ENCODE assay signal across 8 cellular contexts in the genomic region with DNA sequence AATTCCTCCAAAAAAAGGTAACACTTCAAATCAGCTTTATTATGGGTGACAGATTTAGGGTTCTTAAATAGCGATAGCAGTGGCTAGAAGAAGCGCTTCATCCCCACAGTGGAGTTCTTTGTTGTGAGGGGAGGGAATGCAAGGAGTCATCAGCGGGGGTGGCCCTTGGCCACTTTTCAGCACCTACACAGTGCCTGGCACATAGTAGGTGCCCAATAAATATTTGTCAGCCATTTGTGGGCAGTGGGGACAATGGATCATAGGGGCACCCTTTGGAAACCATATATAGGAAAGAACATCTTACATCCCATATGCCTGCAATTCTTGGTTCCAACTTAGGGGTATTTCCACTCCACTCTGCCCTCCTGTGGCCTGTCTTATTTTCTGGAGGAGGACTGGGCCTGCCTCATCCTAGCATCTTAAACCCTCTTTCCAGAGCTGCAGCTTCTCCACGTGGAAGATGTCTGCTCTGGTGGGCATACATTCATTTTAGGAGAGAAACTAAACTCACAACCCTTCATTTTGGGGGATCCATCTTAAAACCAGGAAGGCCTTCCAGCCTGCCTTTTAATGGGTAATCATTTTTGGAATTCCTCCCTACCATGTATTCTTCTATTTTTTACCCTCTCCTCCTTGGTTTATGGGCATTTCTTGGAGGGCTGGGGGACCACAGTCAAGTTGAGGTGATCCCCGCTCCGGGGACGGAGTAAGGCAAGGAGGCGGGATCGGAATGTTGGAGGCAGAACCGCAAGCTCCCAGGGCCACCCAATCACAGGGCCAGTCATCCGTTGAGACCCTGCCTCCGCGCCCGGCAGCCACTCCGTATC. TPM values are rescaled to one million over a fixed set of nuclear protein-coding genes. Genes with fewer than 3 reads are reported as not detected.
DNase-seq lines count a peak whose midpoint lies in the region; ATAC-seq and TF ChIP-seq lines count a peak whose summit lies in the region.

No MANE protein-coding gene starts in this region.

- H2AFZ ChIP-seq in IMR-90 (replicated peaks; ENCODE audit: low read length, poor library complexity): peak overlapping the region; percentile 98
- no peak overlapping the region for H2AFZ ChIP-seq in neuron (ENCODE audit: low read depth, low read length)

- H3K36me3 ChIP-seq in left ventricle myocardium inferior: no peaks in the 10 kb centered on the region
- no peaks in the 10 kb centered on the region for H3K36me3 ChIP-seq in IMR-90 (ENCODE audit: control insufficient read depth, insufficient read depth, low read length)
- no peaks in the 10 kb centered on the region for H3K36me3 ChIP-seq in neuron (ENCODE audit: insufficient read depth, low read length)

- H3K4me3 ChIP-seq in left ventricle myocardium inferior (peak overlapping the region; percentile 74), IMR-90 (ENCODE audit: insufficient read depth, low read depth, low read length) (peak overlapping the region; percentile 35), neuron (ENCODE audit: low read length) (peak overlapping the region; percentile 58)

- H3K4me3 Mint-ChIP-seq in T-helper 2 cell treated with Interferon-gamma antibody and Interleukin-4, amounts not matched to agents 5 μg/mL and 100 μg/mL, for 36 hours: peak overlapping the region; percentile 96

- peaks cover 26% of the 10 kb centered on the region for H3K36me3 Mint-ChIP-seq in T-helper 2 cell treated with Interferon-gamma antibody and Interleukin-4, amounts not matched to agents 5 μg/mL and 100 μg/mL, for 36 hours (ENCODE audit: low read depth)

- peak overlapping the region; percentile 83 for H4K5ac ChIP-seq in IMR-90 (ENCODE audit: low read depth, low read length)

- WGBS in IMR-90 (ENCODE audit: extremely low coverage in 2 of 2, insufficient read length in 1 of 2), 2 experiments: no CpG with 5 or more reads among the region's 15 CpGs

- peak overlapping the region; percentile 90 for H3K4me2 ChIP-seq in IMR-90 (ENCODE audit: low read depth, low read length)

- no peak for TF ChIP-seq POLR2A in IMR-90 (IDR thresholded peaks at IDR 0.05; ENCODE audit: low read depth, low read length)

- H3K9me3 Mint-ChIP-seq in T-helper 2 cell treated with Interferon-gamma antibody and Interleukin-4, amounts not matched to agents 5 μg/mL and 100 μg/mL, for 36 hours: no peaks in the 10 kb centered on the region

- H3K9me1 ChIP-seq in IMR-90 (ENCODE audit: insufficient read depth, low read length): peaks cover 25% of the 10 kb centered on the region

- H3K27me3 ChIP-seq in left ventricle myocardium inferior (ENCODE audit: low read depth) (no peaks in the 10 kb centered on the region), IMR-90 (ENCODE audit: control insufficient read depth, insufficient read depth, low read length) (no peaks in the 10 kb centered on the region), neuron (ENCODE audit: insufficient read depth, low read length) (no peaks in the 10 kb centered on the region)

- POLR2A ChIA-PET in IMR-90 (lab: Charles Lee; ENCODE audit: unreplicated experiment): interaction anchor here (0.5 to 1.2 kb wide), 5 partner anchors 9 to 777 kb away, joined by 4 to 15 read pairs (median 5); no protein-coding TSS in a partner anchor

- peak overlapping the region; percentile 73 for H3K9ac ChIP-seq in IMR-90 (ENCODE audit: low read depth, low read length)

- intact Hi-C loops in left ventricle myocardium inferior (cut with micrococcal nuclease) (no loop called here), Right ventricle myocardium superior (cut with DNase I) (no loop called here), IMR-90 (cut with micrococcal nuclease) (loop anchor here (1.0 kb wide), 3 partner anchors 41 to 76 kb away; a partner anchor contains a TSS)

- peak overlapping the region; percentile 84 for H2BK5ac ChIP-seq in IMR-90 (ENCODE audit: low read depth, low read length, poor library complexity, severe bottlenecking)

- H3K27ac Mint-ChIP-seq in T-helper 2 cell treated with Interferon-gamma antibody and Interleukin-4, amounts not matched to agents 5 μg/mL and 100 μg/mL, for 36 hours: peak overlapping the region; percentile 90

- peaks cover 18 to 45% of the 10 kb centered on the region in 2 experiments for H3K79me1 ChIP-seq in IMR-90 (ENCODE audit: low read depth in 1 of 2, low read length in 2 of 2)

- H2BK20ac ChIP-seq in IMR-90 (ENCODE audit: low read depth, low read length): no peak overlapping the region

- peak; percentile 58 for TF ChIP-seq RAD21 in IMR-90 (IDR thresholded peaks at IDR 0.05; ENCODE audit: low read length)

- H4K91ac ChIP-seq in IMR-90 (ENCODE audit: insufficient read depth, low read depth, low read length): peak overlapping the region; percentile 60

- H2BK15ac ChIP-seq in IMR-90 (ENCODE audit: low read depth, low read length): peak overlapping the region; percentile 16; the same call in 1 of the 3 replicates

- H3K18ac ChIP-seq in IMR-90 (ENCODE audit: low read depth, low read length): peak overlapping the region; percentile 32

- peak overlapping the region; percentile 45; the same call in 1 of the 2 replicates for H2BK120ac ChIP-seq in IMR-90 (ENCODE audit: low read depth, low read length)

- peak overlapping the region; percentile 86 for H3K14ac ChIP-seq in IMR-90 (replicated peaks; ENCODE audit: low read depth, low read length)

- H2AK5ac ChIP-seq in IMR-90 (ENCODE audit: low read depth, low read length): peak overlapping the region; percentile 76

- ATAC-seq in Right ventricle myocardium superior (ENCODE audit: poor library complexity) (no peak), IMR-90 (ENCODE audit: low read depth) (peak; percentile 12), esophagus mucosa (peak; percentile 8)

- no peaks in the 10 kb centered on the region for H3K27me3 Mint-ChIP-seq in T-helper 2 cell treated with Interferon-gamma antibody and Interleukin-4, amounts not matched to agents 5 μg/mL and 100 μg/mL, for 36 hours (ENCODE audit: low read depth)

- H2AK9ac ChIP-seq in IMR-90 (replicated peaks; ENCODE audit: low read depth, low read length, poor library complexity): peak overlapping the region; percentile 88

- DNase-seq in left ventricle myocardium inferior: no peak
- no peak for DNase-seq in Right ventricle myocardium superior
- DNase-seq in IMR-90: peak; percentile 62
- DNase-seq in T-helper 2 cell treated with Interferon-gamma antibody and Interleukin-4, amounts not matched to agents 5 μg/mL and 100 μg/mL, for 36 hours (ENCODE audit: low spot score): no peak
- DNase-seq in T1000 (lab: John Stamatoyannopoulos, UW): no peak
- no peak for DNase-seq in NCI-H1694 (lab: John Stamatoyannopoulos, UW)

- CTCF ChIA-PET in IMR-90 (lab: Yijun Ruan, JAX): interaction anchor here (0.8 to 1.1 kb wide), 3 partner anchors 46 to 674 kb away, joined by 4 to 6 read pairs (median 4); no protein-coding TSS in a partner anchor

- H3K27ac ChIP-seq in left ventricle myocardium inferior (replicated peaks) (peak overlapping the region; percentile 99), IMR-90 (ENCODE audit: insufficient read depth, low read length) (peak overlapping the region; percentile 78)

- dilution Hi-C loops in IMR-90 (cut with HindIII; ENCODE audit: low sequenced_read_pairs, unreplicated experiment): no loop called here

- H3K4ac ChIP-seq in IMR-90 (ENCODE audit: low read depth, low read length): peak overlapping the region; percentile 94

- H3K4me1 ChIP-seq in left ventricle myocardium inferior (peaks cover 64% of the 10 kb centered on the region), IMR-90 (ENCODE audit: control insufficient read depth, insufficient read depth, low read length) (peaks cover 15% of the 10 kb centered on the region), neuron (ENCODE audit: insufficient read depth, low read length) (peaks cover 30% of the 10 kb centered on the region)

- H3K9me3 ChIP-seq in left ventricle myocardium inferior (replicated peaks) (no peaks in the 10 kb centered on the region), IMR-90 (ENCODE audit: control insufficient read depth, insufficient read depth, low read length) (no peaks in the 10 kb centered on the region), neuron (ENCODE audit: low read length) (no peaks in the 10 kb centered on the region)

- no peaks in the 10 kb centered on the region for H4K20me1 ChIP-seq in IMR-90 (ENCODE audit: insufficient read depth, low read length)

- in situ Hi-C loops in IMR-90 (cut with MboI; ENCODE audit: low sequenced_read_pairs): loop anchor here (5.0 to 25.0 kb wide), 2 partner anchors 78 to 767 kb away; a partner anchor contains a TSS

- TF ChIP-seq CTCF in left ventricle myocardium inferior (IDR thresholded peaks at IDR 0.05; ENCODE audit: borderline replicate concordance): peak; percentile 25
- peak; percentile 62 for TF ChIP-seq CTCF in IMR-90 (conservative IDR thresholded peaks at IDR 0.05; ENCODE audit: low read depth, low read length)

- peak overlapping the region; percentile 74 for H3K23ac ChIP-seq in IMR-90 (ENCODE audit: low read depth, low read length)

- peaks cover 27% of the 10 kb centered on the region for H3K4me1 Mint-ChIP-seq in T-helper 2 cell treated with Interferon-gamma antibody and Interleukin-4, amounts not matched to agents 5 μg/mL and 100 μg/mL, for 36 hours (ENCODE audit: low read depth)

- no TSS peak for BruUV-seq in IMR-90 (replicated peaks; lab: Mats Ljungman, UMichigan)

- H4K8ac ChIP-seq in IMR-90 (ENCODE audit: low read depth in 2 of 2, low read length in 2 of 2): peak overlapping the region; percentile 78 to 92

- peak overlapping the region; percentile 91 for H3K56ac ChIP-seq in IMR-90 (ENCODE audit: extremely low read depth, insufficient read depth, low read length)

RNA-seq across cellular contexts. Expression of a gene that starts 2.6 kb away (rescaled TPM):
- total RNA-seq in left ventricle myocardium inferior (5.0 TPM), Right ventricle myocardium superior (4.1 TPM), IMR-90 (2012; rRNA removed) (3.0 and 3.9 TPM in 2 replicates), esophagus mucosa (2.2 TPM)
- 9.8 and 12.2 TPM in 2 replicates for polyA plus RNA-seq in IMR-90 (2012; rRNA removed)
- 6.9 and 7.5 TPM in 2 replicates for polyA plus RNA-seq in IMR-90 (2012; cell fraction: cytosol; rRNA removed)
- polyA plus RNA-seq in IMR-90 (2012; cell fraction: nucleus; rRNA removed; ENCODE audit: low replicate concordance): 6.9 and 8.2 TPM in 2 replicates

RNA-seq across cellular contexts. Expression of a gene that starts 5.0 kb away (rescaled TPM):
- total RNA-seq in left ventricle myocardium inferior (36.5 TPM), Right ventricle myocardium superior (39.1 TPM), IMR-90 (2012; rRNA removed) (13.9 and 17.7 TPM in 2 replicates), esophagus mucosa (34.7 TPM)
- 56.8 and 58.0 TPM in 2 replicates for polyA plus RNA-seq in IMR-90 (2012; rRNA removed)
- 28.8 and 42.1 TPM in 2 replicates for polyA plus RNA-seq in IMR-90 (2012; cell fraction: cytosol; rRNA removed)
- polyA plus RNA-seq in IMR-90 (2012; cell fraction: nucleus; rRNA removed; ENCODE audit: low replicate concordance): 262 and 270 TPM in 2 replicates

RNA-seq across cellular contexts. Expression of a gene that starts 11.0 kb away (rescaled TPM):
- total RNA-seq in left ventricle myocardium inferior (1.8 TPM), Right ventricle myocardium superior (1.6 TPM), IMR-90 (2012; rRNA removed) (0.18 and 0.28 TPM in 2 replicates), esophagus mucosa (2.7 TPM)
- 4.2 and 4.9 TPM in 2 replicates for polyA plus RNA-seq in IMR-90 (2012; rRNA removed)
- 1.1 and 2.2 TPM in 2 replicates for polyA plus RNA-seq in IMR-90 (2012; cell fraction: cytosol; rRNA removed)
- polyA plus RNA-seq in IMR-90 (2012; cell fraction: nucleus; rRNA removed; ENCODE audit: low replicate concordance): 30.4 and 52.1 TPM in 2 replicates

RNA-seq across cellular contexts. Expression of a gene that starts 16.8 kb away (rescaled TPM):
- total RNA-seq in left ventricle myocardium inferior: 76.0 TPM
- total RNA-seq in Right ventricle myocardium superior: 94.6 TPM
- 18.8 and 28.1 TPM in 2 replicates for total RNA-seq in IMR-90 (2012; rRNA removed)
- polyA plus RNA-seq in IMR-90 (2012; rRNA removed): 34.1 and 41.4 TPM in 2 replicates
- 33.4 and 41.0 TPM in 2 replicates for polyA plus RNA-seq in IMR-90 (2012; cell fraction: cytosol; rRNA removed)
- polyA plus RNA-seq in IMR-90 (2012; cell fraction: nucleus; rRNA removed; ENCODE audit: low replicate concordance): 16.1 and 29.7 TPM in 2 replicates
- total RNA-seq in esophagus mucosa: 30.4 TPM

RNA-seq across cellular contexts. Expression of a gene that starts 19.2 kb away (rescaled TPM):
- total RNA-seq in left ventricle myocardium inferior: 43.0 TPM
- 44.2 TPM for total RNA-seq in Right ventricle myocardium superior
- total RNA-seq in IMR-90 (2012; rRNA removed): 27.2 TPM in 2 replicates
- polyA plus RNA-seq in IMR-90 (2012; rRNA removed): 116 and 126 TPM in 2 replicates
- 104 and 146 TPM in 2 replicates for polyA plus RNA-seq in IMR-90 (2012; cell fraction: cytosol; rRNA removed)
- 76.1 and 123 TPM in 2 replicates for polyA plus RNA-seq in IMR-90 (2012; cell fraction: nucleus; rRNA removed; ENCODE audit: low replicate concordance)
- total RNA-seq in esophagus mucosa: 18.2 TPM
